25 cellular contexts compared by ENCODE assay signal in genomic region chr20:18902181-18902725, GRCh38.
DNase-seq lines count a peak whose midpoint lies in the region; ATAC-seq and TF ChIP-seq lines count a peak whose summit lies in the region.
"Had no signal": no experiment of that assay in that cellular context is flagged by ENCODE, and none has a peak within 500 bp of the region (broad histone marks: within the 10 kb centered on the region; RNA-seq: fewer than 3 reads in every experiment).

No MANE protein-coding gene starts in this region.

- H3K79me1 ChIP-seq in neuronal stem cell (ENCODE audit: low read depth, low read length): no peaks in the 10 kb centered on the region

- peaks cover 6% of the 10 kb centered on the region for H3K27me3 Mint-ChIP-seq in GM23338 (ENCODE audit: insufficient read depth, low read depth, poor library complexity)

- no peak for DNase-seq in GM23338 (ENCODE audit: low spot score)
- DNase-seq in PC-3: peak; percentile 48
- peak; percentile 17 for DNase-seq in epithelial cell of esophagus (ENCODE audit: low read depth)
- DNase-seq in neuronal stem cell (ENCODE audit: low spot score): peak; percentile 6
- no peak for DNase-seq in NK-92 treated with Interleukin-12 subunit alpha and Interleukin-12 subunit beta, amount 100 ng/mL, for 24 hours (lab: John Stamatoyannopoulos, UW)
- no peak for DNase-seq in SK-N-DZ (ENCODE audit: low spot score)
- DNase-seq in activated CD4-positive, alpha-beta T cell treated with anti-CD3 and anti-CD28 coated beads, Interleukin-2, amount 50 U/mL, for 1 hour: no peak
- DNase-seq: AML-193; CD4-positive, alpha-beta T cell; COR-L47; DMS53; GOT3; HFFc6; KBM-7; MG63; NCI-H1105 treated with DMSO at 0.1 percent for 48 hours; NCI-H2029 treated with DMSO at 0.1 percent for 48 hours; NCI-H446 treated with DMSO at 0.1 percent for 48 hours; NCI-H526; Right ventricle myocardium superior; RPMI8226 had no signal

- H2AK5ac ChIP-seq in neuronal stem cell (ENCODE audit: low read depth, low read length): no peak overlapping the region

- intact Hi-C loops in PC-3 (cut with micrococcal nuclease): no loop called here

- H3K9me2 ChIP-seq in GM23338 (ENCODE audit: insufficient read depth) (peaks cover 10% of the 10 kb centered on the region; the same call in 1 of the 2 replicates), PC-3 (replicated peaks; ENCODE audit: low read length) (no peaks in the 10 kb centered on the region)

- H3K9me3 ChIP-seq in PC-3 (ENCODE audit: low read length): no peaks in the 10 kb centered on the region
- peaks cover 0 to 3% of the 10 kb centered on the region in 2 donors for H3K9me3 ChIP-seq in neuronal stem cell (replicated peaks in 1 of 2; ENCODE audit: control insufficient read depth in 2 of 2, insufficient read depth in 1 of 2, low read depth in 1 of 2, low read length in 2 of 2)
- H3K9me3 ChIP-seq: A549; BLaER1 treated with 17β-estradiol and CSF1 and Interleukin-3, amounts not matched to agents 10 nM and 100 nM; HAP-1; MG63 had no signal

- H3K9me3 Mint-ChIP-seq in GM23338: peaks cover 3% of the 10 kb centered on the region; the same call in 2 of the 3 replicates
- H3K9me3 Mint-ChIP-seq: CD4-positive, alpha-beta T cell had no signal

- no peak overlapping the region for H4K91ac ChIP-seq in neuronal stem cell (ENCODE audit: low read depth, low read length, poor library complexity)

- peaks cover 17% of the 10 kb centered on the region; the same call in 2 of the 3 replicates for H3K4me1 Mint-ChIP-seq in GM23338

- no peak overlapping the region for H3K4ac ChIP-seq in neuronal stem cell (ENCODE audit: low read length)

- H3K4me3 Mint-ChIP-seq in GM23338: no peak overlapping the region
- H3K4me3 Mint-ChIP-seq: CD4-positive, alpha-beta T cell; HFFc6 had no signal

- CTCF ChIA-PET in PC-3 (lab: Charles Lee): no interaction called here

- no CpG with 5 or more reads among the region's 6 CpGs for WGBS in neuronal stem cell (ENCODE audit: extremely low coverage in 2 of 2, insufficient read length in 2 of 2, insufficient replicate concordance in 1 of 2), 2 donors

- no peak overlapping the region for H3K9ac ChIP-seq in PC-3 (ENCODE audit: low read length)
- no peak overlapping the region for H3K9ac ChIP-seq in neuronal stem cell (ENCODE audit: low read depth, low read length, poor library complexity)
- H3K9ac ChIP-seq: BLaER1 treated with 17β-estradiol and CSF1 and Interleukin-3, amounts not matched to agents 10 nM and 100 nM had no signal

- no peak overlapping the region for H2BK15ac ChIP-seq in neuronal stem cell (ENCODE audit: low read length)

- H4K20me1 ChIP-seq in GM23338 (replicated peaks; ENCODE audit: insufficient read depth) (no peaks in the 10 kb centered on the region), PC-3 (ENCODE audit: low read length) (no peaks in the 10 kb centered on the region)
- H4K20me1 ChIP-seq: BLaER1 treated with 17β-estradiol and CSF1 and Interleukin-3, amounts not matched to agents 10 nM and 100 nM had no signal

- H3K4me2 ChIP-seq in GM23338 (0 out of 2 replicates have a peak overlapping the region, but pooled peaks have one; percentile 5), PC-3 (ENCODE audit: low read length) (no peak overlapping the region), neuronal stem cell (ENCODE audit: insufficient read depth, low read length, poor library complexity, severe bottlenecking) (no peak overlapping the region)
- H3K4me2 ChIP-seq: A549; BLaER1 treated with 17β-estradiol and CSF1 and Interleukin-3, amounts not matched to agents 10 nM and 100 nM had no signal

- TF ChIP-seq CTCF in GM23338 (conservative IDR thresholded peaks at IDR 0.05; ENCODE audit: low read depth in 2 of 2) (no peak), PC-3 (conservative IDR thresholded peaks at IDR 0.05; ENCODE audit: low read depth, low read length) (no peak), epithelial cell of esophagus (IDR thresholded peaks at IDR 0.05; ENCODE audit: insufficient read depth, low read depth, low read length, missing control alignments) (no peak)

- BruUV-seq in PC-3 (replicated peaks; lab: Mats Ljungman, UMichigan): no TSS peak

- no peak overlapping the region for H4K8ac ChIP-seq in neuronal stem cell (ENCODE audit: low read depth, low read length)

- ATAC-seq in GM23338 (no peak), PC-3 (no peak)
- ATAC-seq: A549 had no signal

- H3K79me2 ChIP-seq in GM23338 (replicated peaks; ENCODE audit: insufficient read depth): no peaks in the 10 kb centered on the region
- no peaks in the 10 kb centered on the region for H3K79me2 ChIP-seq in PC-3 (ENCODE audit: low read length)

- H3K23ac ChIP-seq in neuronal stem cell (ENCODE audit: low read depth, low read length, poor library complexity): no peak overlapping the region

- H3K4me3 ChIP-seq in GM23338 (no peak overlapping the region), PC-3 (ENCODE audit: low read length) (no peak overlapping the region), epithelial cell of esophagus (ENCODE audit: low read length) (no peak overlapping the region), neuronal stem cell (ENCODE audit: low read length in 2 of 2) (no peak overlapping the region)
- H3K4me3 ChIP-seq: A549; BLaER1 treated with 17β-estradiol and CSF1 and Interleukin-3, amounts not matched to agents 10 nM and 100 nM; HAP-1; MG63; SK-N-MC had no signal

- no peak overlapping the region for H2BK5ac ChIP-seq in neuronal stem cell (ENCODE audit: low read length)

- no peaks in the 10 kb centered on the region for H3K36me3 Mint-ChIP-seq in GM23338 (ENCODE audit: low read depth)

- no peak overlapping the region for H2BK120ac ChIP-seq in neuronal stem cell (ENCODE audit: low read depth, low read length)

- H3F3A ChIP-seq in GM23338 (replicated peaks; ENCODE audit: low read depth) (no peaks in the 10 kb centered on the region), PC-3 (ENCODE audit: low read length, unreplicated experiment) (no peaks in the 10 kb centered on the region)

- H3K36me3 ChIP-seq in GM23338 (ENCODE audit: insufficient read depth) (no peaks in the 10 kb centered on the region), PC-3 (ENCODE audit: low read depth, low read length) (no peaks in the 10 kb centered on the region), neuronal stem cell (replicated peaks in 1 of 2; ENCODE audit: control insufficient read depth in 2 of 2, insufficient read depth in 2 of 2, low read length in 2 of 2) (no peaks in the 10 kb centered on the region)
- H3K36me3 ChIP-seq: BLaER1 treated with 17β-estradiol and CSF1 and Interleukin-3, amounts not matched to agents 10 nM and 100 nM; HAP-1; MG63 had no signal

- H3K4me1 ChIP-seq in GM23338 (ENCODE audit: insufficient read depth) (peaks cover 8% of the 10 kb centered on the region; the same call in 1 of the 2 replicates), PC-3 (ENCODE audit: insufficient read depth, low read length) (no peaks in the 10 kb centered on the region), neuronal stem cell (ENCODE audit: control insufficient read depth in 2 of 2, insufficient read depth in 1 of 2, low read depth in 1 of 2, low read length in 2 of 2) (peaks cover 0 to 6% of the 10 kb centered on the region in 2 donors)
- H3K4me1 ChIP-seq: A549; BLaER1 treated with 17β-estradiol and CSF1 and Interleukin-3, amounts not matched to agents 10 nM and 100 nM; HAP-1 had no signal

- H3K27ac ChIP-seq in GM23338 (ENCODE audit: low read depth) (no peak overlapping the region), PC-3 (ENCODE audit: low read length) (no peak overlapping the region), neuronal stem cell (replicated peaks; ENCODE audit: low read length) (no peak overlapping the region)
- H3K27ac ChIP-seq: A549; BLaER1 treated with 17β-estradiol and CSF1 and Interleukin-3, amounts not matched to agents 10 nM and 100 nM; SK-N-MC had no signal

- no peak overlapping the region for H3K27ac Mint-ChIP-seq in GM23338
- H3K27ac Mint-ChIP-seq: CD4-positive, alpha-beta T cell; HFFc6 had no signal

- POLR2A ChIA-PET in PC-3 (lab: Charles Lee; ENCODE audit: unreplicated experiment): no interaction called here

- no peak overlapping the region for H3K14ac ChIP-seq in neuronal stem cell (ENCODE audit: low read length)

- H3K27me3 ChIP-seq in GM23338 (ENCODE audit: insufficient read depth) (no peaks in the 10 kb centered on the region), PC-3 (ENCODE audit: low read length) (peaks cover 25% of the 10 kb centered on the region), neuronal stem cell (ENCODE audit: control insufficient read depth in 3 of 3, insufficient read depth in 3 of 3, low read depth in 1 of 3, low read length in 3 of 3) (no peaks in the 10 kb centered on the region)
- H3K27me3 ChIP-seq: BLaER1 treated with 17β-estradiol and CSF1 and Interleukin-3, amounts not matched to agents 10 nM and 100 nM; MG63 had no signal

- H2AFZ ChIP-seq in GM23338 (no peak overlapping the region), PC-3 (ENCODE audit: low read length) (no peak overlapping the region), neuronal stem cell (ENCODE audit: low read length) (no peak overlapping the region)

- no peak overlapping the region for H2BK12ac ChIP-seq in neuronal stem cell (ENCODE audit: low read length)

- H3K18ac ChIP-seq in neuronal stem cell (ENCODE audit: low read length): no peak overlapping the region

TF ChIP-seq in GM23338, 12 proteins besides CTCF, POLR2A, EP300 and RAD21 (continues in another document):
- TF ChIP-seq NANOG (IDR thresholded peaks at IDR 0.05; ENCODE audit: borderline replicate concordance): no peak
- TF ChIP-seq JUNB (IDR thresholded peaks at IDR 0.05; ENCODE audit: unreplicated experiment): no peak
- TF ChIP-seq CREB1 (CRISPR knock-in tag; IDR thresholded peaks at IDR 0.05; ENCODE audit: low read depth): no peak
- TF ChIP-seq STAT1 (IDR thresholded peaks at IDR 0.05; ENCODE audit: unreplicated experiment): no peak
- no peak for TF ChIP-seq POLR2AphosphoS5 (IDR thresholded peaks at IDR 0.05; ENCODE audit: low read depth)

Comparison
In these comparisons a context has a peak if more than half of its experiments do, and no peak if none do; other contexts are left out.
1. DNase-seq: peak in PC-3 (single experiment), epithelial cell of esophagus (single experiment) and neuronal stem cell (single experiment); none in GM23338 (single experiment), NK-92 treated with Interleukin-12 subunit alpha and Interleukin-12 subunit beta, amount 100 ng/mL, for 24 hours (single experiment), SK-N-DZ (single experiment) and activated CD4-positive, alpha-beta T cell treated with anti-CD3 and anti-CD28 coated beads, Interleukin-2, amount 50 U/mL, for 1 hour (single experiment).